9 cellular contexts compared by ENCODE assay signal in genomic region chr17:48037924-48038323, GRCh38. TPM values are rescaled to one million over a fixed set of nuclear protein-coding genes. Genes with fewer than 3 reads are reported as not detected.
A peak's percentile ranks its signal among the peaks of the same experiment; 100 is the strongest.
DNase-seq lines count a peak whose midpoint lies in the region.
"Had no signal": no experiment of that assay in that cellular context is flagged by ENCODE, and none has a peak within 500 bp of the region (broad histone marks: within the 10 kb centered on the region; RNA-seq: fewer than 3 reads in every experiment).

No MANE protein-coding gene starts in this region.

- peaks cover 32% of the 10 kb centered on the region for H3K27me3 Mint-ChIP-seq in activated T-helper 2 cell treated with anti-CD3 and anti-CD28 coated beads, Interferon-gamma antibody, Interleukin-2, Interleukin-4, amounts not matched to agents 10 μg/mL and 5 μg/mL and 100 μg/mL, durations not matched to agents 14 hours and 24 hours and 36 hours (ENCODE audit: low read depth)

- H3K4me1 Mint-ChIP-seq in activated T-helper 2 cell treated with anti-CD3 and anti-CD28 coated beads, Interferon-gamma antibody, Interleukin-2, Interleukin-4, amounts not matched to agents 10 μg/mL and 5 μg/mL and 100 μg/mL, durations not matched to agents 14 hours and 24 hours and 36 hours (ENCODE audit: low read depth) = peaks cover 10% of the 10 kb centered on the region

- no peaks in the 10 kb centered on the region for H3K9me2 ChIP-seq in Karpas-422 (replicated peaks; ENCODE audit: insufficient read depth, low read length)

- H3K36me3 Mint-ChIP-seq in activated T-helper 2 cell treated with anti-CD3 and anti-CD28 coated beads, Interferon-gamma antibody, Interleukin-2, Interleukin-4, amounts not matched to agents 10 μg/mL and 5 μg/mL and 100 μg/mL, durations not matched to agents 14 hours and 24 hours and 36 hours (ENCODE audit: low read depth) = no peaks in the 10 kb centered on the region

- no peaks in the 10 kb centered on the region for H3K79me2 ChIP-seq in Karpas-422 (ENCODE audit: low read length)

- no peaks in the 10 kb centered on the region for H4K20me1 ChIP-seq in Karpas-422 (ENCODE audit: insufficient read depth, low read depth, low read length)

- H3K4me1 ChIP-seq in stomach smooth muscle (ENCODE audit: control insufficient read depth, insufficient read depth, low read length) (peaks cover 15% of the 10 kb centered on the region), Karpas-422 (ENCODE audit: low read length) (peaks cover 2% of the 10 kb centered on the region)

- DNase-seq in DMS 273 (lab: John Stamatoyannopoulos, UW; ENCODE audit: unreplicated experiment) (peak; percentile 44), DMS 273 treated with DMSO at 0.1 percent for 48 hours (lab: John Stamatoyannopoulos, UW) (no peak), putamen (ENCODE audit: low spot score) (no peak), head of caudate nucleus (no peak), Karpas-422 (no peak)
- no peak for DNase-seq in activated T-helper 2 cell treated with anti-CD3 and anti-CD28 coated beads, Interferon-gamma antibody, Interleukin-2, Interleukin-4, amounts not matched to agents 10 μg/mL and 5 μg/mL and 100 μg/mL, durations not matched to agents 14 hours and 24 hours and 36 hours (ENCODE audit: low spot score)

- H3K9me3 ChIP-seq in iPS-18c (ENCODE audit: control insufficient read depth, insufficient read depth, low read length) = no peaks in the 10 kb centered on the region
- no peaks in the 10 kb centered on the region for H3K9me3 ChIP-seq in stomach smooth muscle (ENCODE audit: control insufficient read depth in 2 of 2, low read length in 2 of 2)
- no peaks in the 10 kb centered on the region for H3K9me3 ChIP-seq in Karpas-422 (ENCODE audit: low read length)

- H3K4me3 Mint-ChIP-seq in activated T-helper 2 cell treated with anti-CD3 and anti-CD28 coated beads, Interferon-gamma antibody, Interleukin-2, Interleukin-4, amounts not matched to agents 10 μg/mL and 5 μg/mL and 100 μg/mL, durations not matched to agents 14 hours and 24 hours and 36 hours (ENCODE audit: low read depth) = peak overlapping the region; percentile 81

- H3K4me3 ChIP-seq in iPS-18c (ENCODE audit: insufficient read depth, low read depth, low read length) = peak overlapping the region; percentile 49
- peak overlapping the region; percentile 38 to 61 for H3K4me3 ChIP-seq in stomach smooth muscle (ENCODE audit: low read length in 2 of 2)
- H3K4me3 ChIP-seq in Karpas-422 (ENCODE audit: low read length) = no peak overlapping the region

- H3K9me3 Mint-ChIP-seq in activated T-helper 2 cell treated with anti-CD3 and anti-CD28 coated beads, Interferon-gamma antibody, Interleukin-2, Interleukin-4, amounts not matched to agents 10 μg/mL and 5 μg/mL and 100 μg/mL, durations not matched to agents 14 hours and 24 hours and 36 hours = no peaks in the 10 kb centered on the region

- H3K27me3 ChIP-seq in stomach smooth muscle (ENCODE audit: control insufficient read depth in 1 of 2, insufficient read depth in 2 of 2, low read length in 2 of 2) (no peaks in the 10 kb centered on the region), Karpas-422 (ENCODE audit: low read length) (no peaks in the 10 kb centered on the region)

- no peak overlapping the region for H3K4me2 ChIP-seq in Karpas-422 (ENCODE audit: low read depth, low read length, poor library complexity, severe bottlenecking)

- H3K27ac ChIP-seq in stomach smooth muscle (ENCODE audit: low read length) = peak overlapping the region; percentile 41
- no peak overlapping the region for H3K27ac ChIP-seq in Karpas-422 (ENCODE audit: low read length)
- H3K27ac ChIP-seq: 22Rv1 had no signal

- H3K9ac ChIP-seq in stomach smooth muscle (ENCODE audit: low read length in 2 of 2) (peak overlapping the region; percentile 30 to 58), Karpas-422 (ENCODE audit: low read length) (no peak overlapping the region)

- H3K27ac Mint-ChIP-seq in activated T-helper 2 cell treated with anti-CD3 and anti-CD28 coated beads, Interferon-gamma antibody, Interleukin-2, Interleukin-4, amounts not matched to agents 10 μg/mL and 5 μg/mL and 100 μg/mL, durations not matched to agents 14 hours and 24 hours and 36 hours = peak overlapping the region; percentile 41

- H3K36me3 ChIP-seq in stomach smooth muscle (ENCODE audit: control insufficient read depth in 2 of 2, insufficient read depth in 2 of 2, low read length in 2 of 2) (no peaks in the 10 kb centered on the region), Karpas-422 (ENCODE audit: insufficient read depth, low read length) (no peaks in the 10 kb centered on the region)

- no peak overlapping the region for H2AFZ ChIP-seq in Karpas-422 (ENCODE audit: low read length)

- intact Hi-C loops in activated T-helper 2 cell treated with anti-CD3 and anti-CD28 coated beads, Interferon-gamma antibody, Interleukin-2, Interleukin-4, amounts not matched to agents 10 μg/mL and 5 μg/mL and 100 μg/mL, durations not matched to agents 14 hours and 24 hours and 36 hours (cut with micrococcal nuclease) = loop anchor here (1.0 to 2.0 kb wide), 2 partner anchors 10 to 37 kb away; partner anchors contain the start of gene NFE2L1
- intact Hi-C loops in head of caudate nucleus (cut with DNase I) = no loop called here

RNA-seq across cellular contexts. Expression of gene COPZ2, which starts 0.3 kb away (rescaled TPM):
- 5.7 and 5.9 TPM in 2 replicates for total RNA-seq in activated T-helper 2 cell treated with anti-CD3 and anti-CD28 coated beads, Interferon-gamma antibody, Interleukin-2, Interleukin-4, amounts not matched to agents 10 μg/mL and 5 μg/mL and 100 μg/mL, durations not matched to agents 14 hours and 24 hours and 36 hours
- total RNA-seq in Karpas-422 (2014; rRNA removed; shearing (Covaris generic); ENCODE audit: low replicate concordance) = not detected in 2 replicates

RNA-seq across cellular contexts. Expression of gene NFE2L1, which starts 10.2 kb away (rescaled TPM):
- 66.2 and 71.3 TPM in 2 replicates for total RNA-seq in activated T-helper 2 cell treated with anti-CD3 and anti-CD28 coated beads, Interferon-gamma antibody, Interleukin-2, Interleukin-4, amounts not matched to agents 10 μg/mL and 5 μg/mL and 100 μg/mL, durations not matched to agents 14 hours and 24 hours and 36 hours
- 48.7 and 52.7 TPM in 2 replicates for total RNA-seq in Karpas-422 (2014; rRNA removed; shearing (Covaris generic); ENCODE audit: low replicate concordance)
